1 cellular context compared by ENCODE assay signal in genomic region chr6:165890404-165890735, GRCh38.
TF ChIP-seq lines count a peak whose summit lies in the region.

No MANE protein-coding gene starts in this region.

TF ChIP-seq in HepG2, 621 proteins besides CTCF, POLR2A, EP300 and RAD21 (continued from another document):
- TF ChIP-seq STAT6 (CRISPR knock-in tag; IDR thresholded peaks at IDR 0.05; ENCODE audit: borderline replicate concordance) (no peak), PAX8 (CRISPR knock-in tag; IDR thresholded peaks at IDR 0.05; ENCODE audit: borderline replicate concordance) (no peak), GPN1 (CRISPR knock-in tag; IDR thresholded peaks at IDR 0.05; ENCODE audit: borderline replicate concordance) (no peak), NR2C2 (CRISPR knock-in tag; IDR thresholded peaks at IDR 0.05; ENCODE audit: borderline replicate concordance) (no peak), FOXA1 (IDR thresholded peaks at IDR 0.05) (no peak), FOXA1 (CRISPR knock-in tag; IDR thresholded peaks at IDR 0.05) (no peak), ZNF549 (CRISPR knock-in tag; IDR thresholded peaks at IDR 0.05) (no peak), KDM5A (IDR thresholded peaks at IDR 0.05; ENCODE audit: borderline replicate concordance, low read length) (no peak), ZNF468 (CRISPR knock-in tag; IDR thresholded peaks at IDR 0.05) (no peak), RFX1 (IDR thresholded peaks at IDR 0.05) (no peak)
